Comparison of ENCODE assay signal across 13 cellular contexts in genomic region chr14:101087614-101088394, GRCh38.
DNase-seq lines count a peak whose midpoint lies in the region; ATAC-seq and TF ChIP-seq lines count a peak whose summit lies in the region.
"Had no signal": no experiment of that assay in that cellular context is flagged by ENCODE, and none has a peak within 500 bp of the region (broad histone marks: within the 10 kb centered on the region; RNA-seq: fewer than 3 reads in every experiment).

No MANE protein-coding gene starts in this region.

- H2BK20ac ChIP-seq in IMR-90 (ENCODE audit: low read depth, low read length), result no peak overlapping the region

- no peaks in the 10 kb centered on the region for H3K36me3 Mint-ChIP-seq in stimulated activated naive B cell treated with anti-CD40 and anti-IgM and Interleukin-4, amounts not matched to agents 10 μg/mL and 1 μg/mL and 100 μg/mL, for 72 hours
- H3K36me3 Mint-ChIP-seq: CD4-positive, CD25-positive, alpha-beta regulatory T cell had no signal

- in situ Hi-C loops in IMR-90 (cut with MboI; ENCODE audit: low sequenced_read_pairs), result no loop called here
- in situ Hi-C loops in astrocyte of the cerebellum (cut with HindIII; ENCODE audit: low sequenced_read_pairs), result no loop called here

- H3K4me3 ChIP-seq in IMR-90 (ENCODE audit: insufficient read depth, low read depth, low read length), result no peak overlapping the region
- no peak overlapping the region for H3K4me3 ChIP-seq in astrocyte of the cerebellum (ENCODE audit: low read depth, low read length)

- no peak overlapping the region for H4K8ac ChIP-seq in IMR-90 (ENCODE audit: low read depth in 2 of 2, low read length in 2 of 2)

- 17% methylated on average over 1 of the region's 11 CpGs; no CpG with 5 or more reads in 1 of the 2 experiments for WGBS in IMR-90 (ENCODE audit: extremely low coverage in 2 of 2, insufficient read length in 1 of 2), 2 experiments

- no peaks in the 10 kb centered on the region for H3K4me1 ChIP-seq in IMR-90 (ENCODE audit: control insufficient read depth, insufficient read depth, low read length)
- H3K4me1 ChIP-seq: foreskin keratinocyte had no signal

- no peak for TF ChIP-seq POLR2A in IMR-90 (IDR thresholded peaks at IDR 0.05; ENCODE audit: low read depth, low read length)

- no peak overlapping the region for H2BK5ac ChIP-seq in IMR-90 (ENCODE audit: low read depth, low read length, poor library complexity, severe bottlenecking)

- no peak for ATAC-seq in IMR-90 (ENCODE audit: low read depth)
- ATAC-seq in stimulated activated naive CD8-positive, alpha-beta T cell treated with anti-CD3 and anti-CD28 coated beads, Interleukin-15, amount 100 ng/mL, for 72 hours, result no peak
- ATAC-seq in stimulated activated naive B cell treated with anti-CD40 and anti-IgM and Interleukin-4, amounts not matched to agents 10 μg/mL and 1 μg/mL and 100 μg/mL, for 72 hours (replicated peaks), result no peak
- ATAC-seq: foreskin keratinocyte had no signal

- no peak overlapping the region for H2BK15ac ChIP-seq in IMR-90 (ENCODE audit: low read depth, low read length)

- no peaks in the 10 kb centered on the region for H4K20me1 ChIP-seq in IMR-90 (ENCODE audit: insufficient read depth, low read length)

- no peak overlapping the region for H3K4ac ChIP-seq in IMR-90 (ENCODE audit: low read depth, low read length)

- intact Hi-C loops in IMR-90 (cut with micrococcal nuclease), result no loop called here

- H4K91ac ChIP-seq in IMR-90 (ENCODE audit: insufficient read depth, low read depth, low read length), result no peak overlapping the region

- no peak for DNase-seq in IMR-90
- peak; percentile 57 for DNase-seq in astrocyte of the cerebellum (ENCODE audit: low read depth)
- DNase-seq in islet precursor cell, result peak; percentile 46
- DNase-seq in stromal cell of bone marrow (ENCODE audit: low read depth), result peak; percentile 21
- DNase-seq in stimulated activated naive CD8-positive, alpha-beta T cell treated with anti-CD3 and anti-CD28 coated beads, Interleukin-15, amount 100 ng/mL, for 72 hours, result no peak
- DNase-seq in stimulated activated naive B cell treated with anti-CD40 and anti-IgM and Interleukin-4, amounts not matched to agents 10 μg/mL and 1 μg/mL and 100 μg/mL, for 72 hours, result no peak
- no peak for DNase-seq in DMS 273 treated with DMSO at 0.1 percent for 48 hours (lab: John Stamatoyannopoulos, UW)
- DNase-seq: activated CD4-positive, alpha-beta T cell treated with anti-CD3 and anti-CD28 coated beads for 4 hours; CD4-positive, CD25-positive, alpha-beta regulatory T cell; foreskin keratinocyte; stimulated activated CD4-positive, alpha-beta T cell treated with anti-CD3 and anti-CD28 coated beads, Interleukin-15, amount 100 ng/mL, for 24 hours; T-helper 2 cell had no signal

- no peak overlapping the region for H3K56ac ChIP-seq in IMR-90 (ENCODE audit: extremely low read depth, insufficient read depth, low read length)

- no peak overlapping the region for H4K5ac ChIP-seq in IMR-90 (ENCODE audit: low read depth, low read length)

- peaks cover 12% of the 10 kb centered on the region for H3K27me3 Mint-ChIP-seq in stimulated activated naive CD8-positive, alpha-beta T cell treated with anti-CD3 and anti-CD28 coated beads, Interleukin-15, amount 100 ng/mL, for 72 hours
- peaks cover 0 to 9% of the 10 kb centered on the region in 2 donors for H3K27me3 Mint-ChIP-seq in stimulated activated naive B cell treated with anti-CD40 and anti-IgM and Interleukin-4, amounts not matched to agents 10 μg/mL and 1 μg/mL and 100 μg/mL, for 72 hours

- H3K9ac ChIP-seq in IMR-90 (ENCODE audit: low read depth, low read length), result no peak overlapping the region

- POLR2A ChIA-PET in IMR-90 (lab: Charles Lee; ENCODE audit: unreplicated experiment), result no interaction called here

- no TSS peak for BruUV-seq in IMR-90 (replicated peaks; lab: Mats Ljungman, UMichigan)

- no peak overlapping the region for H3K18ac ChIP-seq in IMR-90 (ENCODE audit: low read depth, low read length)

- CTCF ChIA-PET in IMR-90 (lab: Yijun Ruan, JAX), result no interaction called here

- H3K14ac ChIP-seq in IMR-90 (replicated peaks; ENCODE audit: low read depth, low read length), result no peak overlapping the region; the same call in 1 of the 2 replicates

- H3K23ac ChIP-seq in IMR-90 (ENCODE audit: low read depth, low read length), result no peak overlapping the region

- H3K9me1 ChIP-seq in IMR-90 (ENCODE audit: insufficient read depth, low read length), result 0 out of 2 replicates have a peak, but pooled peaks cover 3% of the 10 kb centered on the region

- TF ChIP-seq CTCF in IMR-90 (conservative IDR thresholded peaks at IDR 0.05; ENCODE audit: low read depth, low read length) (no peak), astrocyte of the cerebellum (IDR thresholded peaks at IDR 0.05; ENCODE audit: low read depth, low read length, missing control alignments) (peak; percentile 6)

- peaks cover 2% of the 10 kb centered on the region; the same call in 1 of the 2 replicates for H3K9me3 ChIP-seq in IMR-90 (ENCODE audit: control insufficient read depth, insufficient read depth, low read length)

- no peaks in the 10 kb centered on the region for H3K9me3 Mint-ChIP-seq in stimulated activated naive CD8-positive, alpha-beta T cell treated with anti-CD3 and anti-CD28 coated beads, Interleukin-15, amount 100 ng/mL, for 72 hours
- H3K9me3 Mint-ChIP-seq in stimulated activated naive B cell treated with anti-CD40 and anti-IgM and Interleukin-4, amounts not matched to agents 10 μg/mL and 1 μg/mL and 100 μg/mL, for 72 hours, result peaks cover 0 to 9% of the 10 kb centered on the region in 2 donors
- H3K9me3 Mint-ChIP-seq: activated T-helper 1 cell treated with anti-CD3 and anti-CD28 coated beads, Interleukin-12 subunit alpha, Interleukin-12 subunit beta, Interleukin-2, Interleukin-4 antibody, amounts not matched to agents 30 ng/mL and 10 ng/mL and 1 ng/mL, durations not matched to agents 14 hours and 24 hours and 36 hours had no signal

- no peaks in the 10 kb centered on the region for H3K36me3 ChIP-seq in IMR-90 (ENCODE audit: control insufficient read depth, insufficient read depth, low read length)

- H2AFZ ChIP-seq in IMR-90 (replicated peaks; ENCODE audit: low read length, poor library complexity), result peak overlapping the region; percentile 24

- H3K79me1 ChIP-seq in IMR-90 (ENCODE audit: low read depth in 1 of 2, low read length in 2 of 2), result no peaks in the 10 kb centered on the region

- no peak overlapping the region for H3K4me3 Mint-ChIP-seq in stimulated activated naive CD8-positive, alpha-beta T cell treated with anti-CD3 and anti-CD28 coated beads, Interleukin-15, amount 100 ng/mL, for 72 hours
- H3K4me3 Mint-ChIP-seq in stimulated activated naive B cell treated with anti-CD40 and anti-IgM and Interleukin-4, amounts not matched to agents 10 μg/mL and 1 μg/mL and 100 μg/mL, for 72 hours, result no peak overlapping the region
- H3K4me3 Mint-ChIP-seq: activated T-helper 1 cell treated with anti-CD3 and anti-CD28 coated beads, Interleukin-12 subunit alpha, Interleukin-12 subunit beta, Interleukin-2, Interleukin-4 antibody, amounts not matched to agents 30 ng/mL and 10 ng/mL and 1 ng/mL, durations not matched to agents 14 hours and 24 hours and 36 hours; CD4-positive, CD25-positive, alpha-beta regulatory T cell had no signal

- H2AK9ac ChIP-seq in IMR-90 (replicated peaks; ENCODE audit: low read depth, low read length, poor library complexity), result no peak overlapping the region

- H3K27ac ChIP-seq in IMR-90 (ENCODE audit: insufficient read depth, low read length), result no peak overlapping the region
- H3K27ac ChIP-seq: foreskin keratinocyte had no signal

- dilution Hi-C loops in IMR-90 (cut with HindIII; ENCODE audit: low sequenced_read_pairs, unreplicated experiment), result no loop called here

- H3K27ac Mint-ChIP-seq in stimulated activated naive CD8-positive, alpha-beta T cell treated with anti-CD3 and anti-CD28 coated beads, Interleukin-15, amount 100 ng/mL, for 72 hours, result no peak overlapping the region
- no peak overlapping the region for H3K27ac Mint-ChIP-seq in stimulated activated naive B cell treated with anti-CD40 and anti-IgM and Interleukin-4, amounts not matched to agents 10 μg/mL and 1 μg/mL and 100 μg/mL, for 72 hours
- H3K27ac Mint-ChIP-seq: activated T-helper 1 cell treated with anti-CD3 and anti-CD28 coated beads, Interleukin-12 subunit alpha, Interleukin-12 subunit beta, Interleukin-2, Interleukin-4 antibody, amounts not matched to agents 30 ng/mL and 10 ng/mL and 1 ng/mL, durations not matched to agents 14 hours and 24 hours and 36 hours; CD4-positive, CD25-positive, alpha-beta regulatory T cell had no signal

- no peak overlapping the region for H3K4me2 ChIP-seq in IMR-90 (ENCODE audit: low read depth, low read length)

- no peak overlapping the region for H2AK5ac ChIP-seq in IMR-90 (ENCODE audit: low read depth, low read length)

- no peak overlapping the region for H2BK120ac ChIP-seq in IMR-90 (ENCODE audit: low read depth, low read length)

- H3K4me1 Mint-ChIP-seq in stimulated activated naive CD8-positive, alpha-beta T cell treated with anti-CD3 and anti-CD28 coated beads, Interleukin-15, amount 100 ng/mL, for 72 hours, result no peaks in the 10 kb centered on the region
- H3K4me1 Mint-ChIP-seq in stimulated activated naive B cell treated with anti-CD40 and anti-IgM and Interleukin-4, amounts not matched to agents 10 μg/mL and 1 μg/mL and 100 μg/mL, for 72 hours, result no peaks in the 10 kb centered on the region
- H3K4me1 Mint-ChIP-seq: CD4-positive, CD25-positive, alpha-beta regulatory T cell had no signal

- peaks cover 3% of the 10 kb centered on the region; the same call in 1 of the 2 replicates for H3K27me3 ChIP-seq in IMR-90 (ENCODE audit: control insufficient read depth, insufficient read depth, low read length)
- H3K27me3 ChIP-seq: foreskin keratinocyte had no signal

- no peak for TF ChIP-seq RAD21 in IMR-90 (IDR thresholded peaks at IDR 0.05; ENCODE audit: low read length)

TF ChIP-seq in IMR-90, 13 proteins besides CTCF, POLR2A, EP300 and RAD21 (continues in another document):
- TF ChIP-seq BHLHE40 (IDR thresholded peaks at IDR 0.05; ENCODE audit: low read depth, low read length), result no peak
- no peak for TF ChIP-seq FOS (IDR thresholded peaks at IDR 0.05; ENCODE audit: low read depth, low read length)
- no peak for TF ChIP-seq MAZ (IDR thresholded peaks at IDR 0.05; ENCODE audit: borderline replicate concordance, low read depth, low read length)
- TF ChIP-seq SMC3 (IDR thresholded peaks at IDR 0.05; ENCODE audit: low read depth, low read length), result no peak
- no peak for TF ChIP-seq CEBPB (IDR thresholded peaks at IDR 0.05; ENCODE audit: low read depth, low read length)
- TF ChIP-seq MAFK (IDR thresholded peaks at IDR 0.05; ENCODE audit: low read depth, low read length), result no peak
- TF ChIP-seq NFE2L2 (IDR thresholded peaks at IDR 0.05; ENCODE audit: low read depth, low read length), result no peak
- TF ChIP-seq CHD1 (IDR thresholded peaks at IDR 0.05; ENCODE audit: low read depth, low read length), result no peak
- no peak for TF ChIP-seq MXI1 (IDR thresholded peaks at IDR 0.05; ENCODE audit: borderline replicate concordance, low read depth, low read length)

Comparison
In these comparisons a context has a peak if more than half of its experiments do, and no peak if none do; other contexts are left out.
1. DNase-seq: peak in astrocyte of the cerebellum (single experiment), islet precursor cell (single experiment) and stromal cell of bone marrow (single experiment); none in IMR-90 (single experiment), stimulated activated naive CD8-positive, alpha-beta T cell treated with anti-CD3 and anti-CD28 coated beads, Interleukin-15, amount 100 ng/mL, for 72 hours (0 of 2), stimulated activated naive B cell treated with anti-CD40 and anti-IgM and Interleukin-4, amounts not matched to agents 10 μg/mL and 1 μg/mL and 100 μg/mL, for 72 hours (single experiment) and DMS 273 treated with DMSO at 0.1 percent for 48 hours (single experiment).